In genomic region chr2:18365346-18365745, GRCh38 we compare ENCODE assay signal across 19 cellular contexts.
"Had no signal": no experiment of that assay in that cellular context is flagged by ENCODE, and none has a peak within 500 bp of the region (broad histone marks: within the 10 kb centered on the region; RNA-seq: fewer than 3 reads in every experiment).

No MANE protein-coding gene starts in this region.

- H3K4me1 ChIP-seq: colonic mucosa, esophagus muscularis mucosa, foreskin keratinocyte, gastroesophageal sphincter, heart left ventricle, left lung, lower lobe of right lung had no signal

- H3K27me3 ChIP-seq: colonic mucosa, esophagus muscularis mucosa, foreskin keratinocyte, gastroesophageal sphincter, heart left ventricle, hepatocyte, left lung had no signal

- DNase-seq: colonic mucosa; cortex of kidney; effector CD8-positive, alpha-beta T cell; effector memory CD8-positive, alpha-beta T cell; endodermal cell; erythroblast; foreskin keratinocyte; heart left ventricle; left cardiac atrium; left lung; left ventricle myocardium superior; lower lobe of right lung; midbrain; naive thymus-derived CD4-positive, alpha-beta T cell; natural killer cell had no signal

- H3K27ac ChIP-seq: colonic mucosa, epithelial cell of prostate, esophagus muscularis mucosa, foreskin keratinocyte, gastroesophageal sphincter, heart left ventricle, hepatocyte, left lung, lower lobe of right lung had no signal

- H2AFZ ChIP-seq: hepatocyte had no signal

- H3K4me2 ChIP-seq: hepatocyte had no signal

- H3K9me3 ChIP-seq: colonic mucosa, esophagus muscularis mucosa, gastroesophageal sphincter, heart left ventricle, left lung, lower lobe of right lung had no signal

- H3K36me3 ChIP-seq: colonic mucosa, esophagus muscularis mucosa, gastroesophageal sphincter, heart left ventricle, left lung, lower lobe of right lung had no signal

- ATAC-seq: effector memory CD8-positive, alpha-beta T cell; foreskin keratinocyte; gastroesophageal sphincter; heart left ventricle; left cardiac atrium; left lung; left ventricle myocardium superior; lower lobe of right lung; naive thymus-derived CD4-positive, alpha-beta T cell; natural killer cell had no signal

- H3K4me3 ChIP-seq: colonic mucosa, esophagus muscularis mucosa, gastroesophageal sphincter, heart left ventricle, hepatocyte, left lung, lower lobe of right lung had no signal

- H3K79me2 ChIP-seq: hepatocyte had no signal
